Comparison of ENCODE assay signal across 8 cellular contexts in the genomic region with DNA sequence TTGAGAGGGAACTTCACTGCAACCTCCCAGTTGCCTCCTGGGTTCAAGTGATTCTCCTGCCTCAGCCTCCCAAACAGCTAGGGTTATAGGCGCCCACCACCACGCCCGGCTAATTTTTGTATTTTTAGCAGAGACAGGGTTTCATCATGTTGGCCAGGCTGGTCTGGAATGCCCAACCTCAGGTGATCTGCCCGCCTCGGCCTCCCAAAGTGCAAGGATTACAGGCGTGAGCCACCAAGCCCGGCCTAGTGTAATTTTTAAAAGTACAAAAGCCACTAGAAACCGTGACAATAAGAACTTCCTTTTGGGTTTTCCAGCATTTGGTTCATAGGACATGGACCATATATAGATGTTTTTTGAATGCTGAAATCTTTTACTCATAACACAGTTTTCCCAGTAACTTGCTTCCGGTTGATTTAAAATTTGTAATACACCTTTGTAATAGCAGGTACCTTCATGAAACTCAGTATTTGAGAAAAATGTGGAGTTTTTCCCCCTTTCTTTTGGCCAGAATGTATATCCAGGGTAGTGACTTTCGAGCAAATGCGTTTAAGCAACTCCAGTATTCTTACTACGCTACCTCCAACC. TPM values are rescaled to one million over a fixed set of nuclear protein-coding genes. Genes with fewer than 3 reads are reported as not detected.
A peak's percentile ranks its signal among the peaks of the same experiment; 100 is the strongest.
DNase-seq lines count a peak whose midpoint lies in the region; ATAC-seq and TF ChIP-seq lines count a peak whose summit lies in the region.

No MANE protein-coding gene starts in this region.

- no peak for DNase-seq in RWPE1 (ENCODE audit: low spot score)
- DNase-seq in esophagus squamous epithelium (lab: John Stamatoyannopoulos, UW) = no peak
- no peak for DNase-seq in prostate gland (ENCODE audit: low spot score)
- DNase-seq in HK-2 (ENCODE audit: unreplicated experiment) = no peak
- no peak for DNase-seq in NCI-H1694 treated with DMSO at 0.1 percent for 48 hours (lab: John Stamatoyannopoulos, UW)

- H3K36me3 ChIP-seq in esophagus squamous epithelium (no peaks in the 10 kb centered on the region), prostate gland (no peaks in the 10 kb centered on the region)

- POLR2A ChIA-PET in RWPE1 (lab: Yijun Ruan, JAX; ENCODE audit: low non-redundant PET) = interaction anchor here (1.0 kb wide), 1 partner anchor 19 kb away, joined by 4 read pairs; no protein-coding TSS in a partner anchor

- H3K27ac ChIP-seq in RWPE1 (peak overlapping the region; percentile 94), esophagus squamous epithelium (peak overlapping the region; percentile 97 to 99 (median 98)), prostate gland (peak overlapping the region; percentile 97)

- 46 to 50% methylated on average over 12 of the region's 12 CpGs for WGBS in esophagus squamous epithelium, 2 donors
- 62% methylated on average over 12 of the region's 12 CpGs for WGBS in prostate gland

- peak overlapping the region; percentile 86 for H3K4me3 ChIP-seq in GM08714 (ENCODE audit: low read length)
- peak overlapping the region; percentile 80 to 99 (median 90) for H3K4me3 ChIP-seq in esophagus squamous epithelium
- H3K4me3 ChIP-seq in prostate gland = peak overlapping the region; percentile 84 to 93

- H3K9me3 ChIP-seq in esophagus squamous epithelium (no peaks in the 10 kb centered on the region), prostate gland (no peaks in the 10 kb centered on the region)

- no peak for TF ChIP-seq CTCF in RWPE1 (conservative IDR thresholded peaks at IDR 0.05; ENCODE audit: low read depth)
- no peak for TF ChIP-seq CTCF in esophagus squamous epithelium (IDR thresholded peaks at IDR 0.05)
- TF ChIP-seq CTCF in prostate gland (IDR thresholded peaks at IDR 0.05) = no peak

- H3K4me1 ChIP-seq in esophagus squamous epithelium (peaks cover 15 to 55% (median 28%) of the 10 kb centered on the region in 3 donors), prostate gland (replicated peaks) (peaks cover 3% of the 10 kb centered on the region)

- TF ChIP-seq POLR2A in esophagus squamous epithelium (IDR thresholded peaks at IDR 0.05) (no peak), prostate gland (IDR thresholded peaks at IDR 0.05) (no peak)

- no peaks in the 10 kb centered on the region for H3K27me3 ChIP-seq in esophagus squamous epithelium
- H3K27me3 ChIP-seq in prostate gland (replicated peaks; ENCODE audit: insufficient read depth) = no peaks in the 10 kb centered on the region

- CTCF ChIA-PET in RWPE1 (lab: Yijun Ruan, JAX) = no interaction called here

- intact Hi-C loops in esophagus squamous epithelium (cut with DNase I) = loop anchor here (10.0 kb wide), 1 partner anchor 163 kb away; no protein-coding TSS in a partner anchor
- intact Hi-C loops in prostate gland (cut with DNase I) = loop anchor here (5.0 kb wide), 1 partner anchor 150 kb away; a partner anchor contains a TSS

- no peak for ATAC-seq in GM21390 (IDR thresholded peaks at IDR 0.05; ENCODE audit: unreplicated experiment)
- ATAC-seq in GM18858 (IDR thresholded peaks at IDR 0.05; ENCODE audit: unreplicated experiment) = no peak

RNA-seq across cellular contexts. Expression of a gene that starts 0.5 kb away (rescaled TPM):
- not detected for total RNA-seq in esophagus squamous epithelium
- 1 to 10 TPM in 1 of 2 donors, not detected in 1; 6.3 TPM for total RNA-seq in prostate gland

RNA-seq across cellular contexts. Expression of a gene that starts 0.6 kb away (rescaled TPM):
- total RNA-seq in esophagus squamous epithelium (10 to 100 TPM; 35.9 to 47.5 (median 41.0) TPM), prostate gland (10 to 100 TPM; 33.7 to 44.1 TPM)

RNA-seq across cellular contexts. Expression of a gene that starts 54.7 kb away (rescaled TPM):
- total RNA-seq in esophagus squamous epithelium = 1 to 10 TPM; 1.3 to 7.3 (median 2.3) TPM
- total RNA-seq in prostate gland = 1 to 10 TPM in 1 of 2 donors, under 1 TPM in 1; 0.74 to 1.8 TPM
